13 cellular contexts compared by ENCODE assay signal in genomic region chr19:41564515-41565383, GRCh38. TPM values are rescaled to one million over a fixed set of nuclear protein-coding genes. Genes with fewer than 3 reads are reported as not detected.
DNase-seq lines count a peak whose midpoint lies in the region; ATAC-seq and TF ChIP-seq lines count a peak whose summit lies in the region.
"Had no signal": no experiment of that assay in that cellular context is flagged by ENCODE, and none has a peak within 500 bp of the region (broad histone marks: within the 10 kb centered on the region; RNA-seq: fewer than 3 reads in every experiment).

No MANE protein-coding gene starts in this region.

- peak overlapping the region; percentile 76 for H3K4me3 Mint-ChIP-seq in activated T-cell treated with anti-CD3 and anti-CD28 coated beads, Interleukin-2, amount 50 U/mL, for 24 hours
- peak overlapping the region; percentile 82 to 86 for H3K4me3 Mint-ChIP-seq in activated T-cell treated with anti-CD3 and anti-CD28 coated beads, Interleukin-2, amount 50 U/mL, for 72 hours
- H3K4me3 Mint-ChIP-seq in stimulated activated naive B cell treated with anti-CD40 and anti-IgM and Interleukin-4, amounts not matched to agents 10 μg/mL and 1 μg/mL and 100 μg/mL, for 72 hours = peak overlapping the region; percentile 86 to 91

- no peak for TF ChIP-seq POLR2A in ovary (IDR thresholded peaks at IDR 0.05)

- H3K27ac Mint-ChIP-seq in activated T-cell treated with anti-CD3 and anti-CD28 coated beads, Interleukin-2, amount 50 U/mL, for 24 hours = peak overlapping the region; percentile 59
- no peak overlapping the region for H3K27ac Mint-ChIP-seq in activated T-cell treated with anti-CD3 and anti-CD28 coated beads, Interleukin-2, amount 50 U/mL, for 72 hours
- peak overlapping the region; percentile 84 for H3K27ac Mint-ChIP-seq in stimulated activated naive B cell treated with anti-CD40 and anti-IgM and Interleukin-4, amounts not matched to agents 10 μg/mL and 1 μg/mL and 100 μg/mL, for 72 hours

- ATAC-seq in activated T-cell treated with anti-CD3 and anti-CD28 coated beads, Interleukin-2, amount 50 U/mL, for 72 hours (replicated peaks in 1 of 2) = peak in 1 of 2 donors; percentile 22
- peak; percentile 14 to 17 for ATAC-seq in stimulated activated naive B cell treated with anti-CD40 and anti-IgM and Interleukin-4, amounts not matched to agents 10 μg/mL and 1 μg/mL and 100 μg/mL, for 72 hours (replicated peaks)
- no peak for ATAC-seq in GM21423 (IDR thresholded peaks at IDR 0.05; ENCODE audit: unreplicated experiment)

- intact Hi-C loops in ovary (cut with DNase I) = no loop called here

- DNase-seq in activated T-cell treated with anti-CD3 and anti-CD28 coated beads, Interleukin-2, amount 50 U/mL, for 24 hours = peak; percentile 59
- DNase-seq in activated T-cell treated with anti-CD3 and anti-CD28 coated beads for 4 hours (no peak), foreskin melanocyte (no peak), ovary (no peak)
- no peak for DNase-seq in activated T-cell treated with anti-CD3 and anti-CD28 coated beads, Interleukin-2, amount 50 U/mL, for 72 hours
- no peak for DNase-seq in stimulated activated naive B cell treated with anti-CD40 and anti-IgM and Interleukin-4, amounts not matched to agents 10 μg/mL and 1 μg/mL and 100 μg/mL, for 72 hours
- DNase-seq: C1 segment of cervical spinal cord; head of caudate nucleus; NCI-H226; stimulated activated CD8-positive, alpha-beta memory T cell treated with anti-CD3 and anti-CD28 coated beads, Interleukin-4, amount 100 ng/mL, for 48 hours had no signal

- H3K27me3 ChIP-seq in iPS-15b (ENCODE audit: control insufficient read depth, insufficient read depth, low read length) (peaks cover 82% of the 10 kb centered on the region), ovary (no peaks in the 10 kb centered on the region)

- no peak overlapping the region for H3K27ac ChIP-seq in ovary

- peaks cover 37% of the 10 kb centered on the region for H3K36me3 Mint-ChIP-seq in activated T-cell treated with anti-CD3 and anti-CD28 coated beads, Interleukin-2, amount 50 U/mL, for 24 hours (ENCODE audit: low read depth)
- peaks cover 0 to 5% of the 10 kb centered on the region in 2 donors for H3K36me3 Mint-ChIP-seq in activated T-cell treated with anti-CD3 and anti-CD28 coated beads, Interleukin-2, amount 50 U/mL, for 72 hours (ENCODE audit: insufficient read depth in 2 of 2)
- peaks cover 0 to 6% of the 10 kb centered on the region in 2 donors for H3K36me3 Mint-ChIP-seq in stimulated activated naive B cell treated with anti-CD40 and anti-IgM and Interleukin-4, amounts not matched to agents 10 μg/mL and 1 μg/mL and 100 μg/mL, for 72 hours

- no peaks in the 10 kb centered on the region for H3K9me3 Mint-ChIP-seq in activated T-cell treated with anti-CD3 and anti-CD28 coated beads, Interleukin-2, amount 50 U/mL, for 24 hours
- no peaks in the 10 kb centered on the region for H3K9me3 Mint-ChIP-seq in activated T-cell treated with anti-CD3 and anti-CD28 coated beads, Interleukin-2, amount 50 U/mL, for 72 hours
- H3K9me3 Mint-ChIP-seq in stimulated activated naive B cell treated with anti-CD40 and anti-IgM and Interleukin-4, amounts not matched to agents 10 μg/mL and 1 μg/mL and 100 μg/mL, for 72 hours = no peaks in the 10 kb centered on the region

- H3K9ac ChIP-seq in iPS-15b (ENCODE audit: low read depth, low read length) = no peak overlapping the region

- H3K27me3 Mint-ChIP-seq in activated T-cell treated with anti-CD3 and anti-CD28 coated beads, Interleukin-2, amount 50 U/mL, for 24 hours = no peaks in the 10 kb centered on the region
- no peaks in the 10 kb centered on the region for H3K27me3 Mint-ChIP-seq in activated T-cell treated with anti-CD3 and anti-CD28 coated beads, Interleukin-2, amount 50 U/mL, for 72 hours (ENCODE audit: low read depth)
- H3K27me3 Mint-ChIP-seq in stimulated activated naive B cell treated with anti-CD40 and anti-IgM and Interleukin-4, amounts not matched to agents 10 μg/mL and 1 μg/mL and 100 μg/mL, for 72 hours = no peaks in the 10 kb centered on the region

- WGBS in ovary, 3 donors = 2 to 7% (median 3%) methylated on average over 54 to 59 of the region's 59 CpGs

- H3K9me3 ChIP-seq in iPS-15b (ENCODE audit: control insufficient read depth, insufficient read depth, low read length) (no peaks in the 10 kb centered on the region), ovary (no peaks in the 10 kb centered on the region)
- H3K9me3 ChIP-seq: HAP-1 had no signal

- no peak for TF ChIP-seq EP300 in ovary (IDR thresholded peaks at IDR 0.05)

- no peak for TF ChIP-seq CTCF in ovary (IDR thresholded peaks at IDR 0.05)

- H3K36me3 ChIP-seq in iPS-15b (ENCODE audit: control insufficient read depth, insufficient read depth, low read length) (no peaks in the 10 kb centered on the region), ovary (no peaks in the 10 kb centered on the region)
- H3K36me3 ChIP-seq: HAP-1 had no signal

- H3K4me3 ChIP-seq in iPS-15b (ENCODE audit: low read depth, low read length) = peak overlapping the region; percentile 36
- no peak overlapping the region for H3K4me3 ChIP-seq in ovary
- H3K4me3 ChIP-seq: HAP-1 had no signal

- peaks cover 68% of the 10 kb centered on the region for H3K4me1 Mint-ChIP-seq in activated T-cell treated with anti-CD3 and anti-CD28 coated beads, Interleukin-2, amount 50 U/mL, for 24 hours (ENCODE audit: low read depth)
- H3K4me1 Mint-ChIP-seq in activated T-cell treated with anti-CD3 and anti-CD28 coated beads, Interleukin-2, amount 50 U/mL, for 72 hours (ENCODE audit: low read depth) = peaks cover 72% of the 10 kb centered on the region
- H3K4me1 Mint-ChIP-seq in stimulated activated naive B cell treated with anti-CD40 and anti-IgM and Interleukin-4, amounts not matched to agents 10 μg/mL and 1 μg/mL and 100 μg/mL, for 72 hours = peaks cover 26 to 65% of the 10 kb centered on the region in 2 donors

- H3K4me1 ChIP-seq in iPS-15b (ENCODE audit: control insufficient read depth, insufficient read depth, low read length) (peaks cover 2% of the 10 kb centered on the region), ovary (ENCODE audit: insufficient read depth) (no peaks in the 10 kb centered on the region)
- H3K4me1 ChIP-seq: HAP-1 had no signal

RNA-seq across cellular contexts. Expression of gene CEACAM21, which starts 11.2 kb away (rescaled TPM):
- 10 to 100 TPM; 38.4 to 41.7 TPM for total RNA-seq in activated T-cell treated with anti-CD3 and anti-CD28 coated beads, Interleukin-2, amount 50 U/mL, for 72 hours
- 1 to 10 TPM in 3 of 7 donors, under 1 TPM in 2, not detected in 2; 0.25 to 1.8 (median 1.1) TPM for total RNA-seq in ovary
- polyA plus RNA-seq in ovary = 10 to 100 TPM in 1 of 2 donors, 1 to 10 TPM in 1; 3.0 to 11.4 TPM

Comparison
In these comparisons a context has a peak if more than half of its experiments do, and no peak if none do; other contexts are left out.
1. RNA of gene CEACAM21, which starts 11.2 kb away (total RNA-seq): 38.4 to 41.7 TPM in activated T-cell treated with anti-CD3 and anti-CD28 coated beads, Interleukin-2, amount 50 U/mL, for 72 hours; 0.25 to 1.8 TPM in ovary; every median in the first group is over 10 times any median in the second.
2. Peak in every context shown above with its lines, with median percentiles within 50 percentile points of each other: H3K4me3 Mint-ChIP-seq.